ENCODE assay signal across 1 cellular context in the genomic region with DNA sequence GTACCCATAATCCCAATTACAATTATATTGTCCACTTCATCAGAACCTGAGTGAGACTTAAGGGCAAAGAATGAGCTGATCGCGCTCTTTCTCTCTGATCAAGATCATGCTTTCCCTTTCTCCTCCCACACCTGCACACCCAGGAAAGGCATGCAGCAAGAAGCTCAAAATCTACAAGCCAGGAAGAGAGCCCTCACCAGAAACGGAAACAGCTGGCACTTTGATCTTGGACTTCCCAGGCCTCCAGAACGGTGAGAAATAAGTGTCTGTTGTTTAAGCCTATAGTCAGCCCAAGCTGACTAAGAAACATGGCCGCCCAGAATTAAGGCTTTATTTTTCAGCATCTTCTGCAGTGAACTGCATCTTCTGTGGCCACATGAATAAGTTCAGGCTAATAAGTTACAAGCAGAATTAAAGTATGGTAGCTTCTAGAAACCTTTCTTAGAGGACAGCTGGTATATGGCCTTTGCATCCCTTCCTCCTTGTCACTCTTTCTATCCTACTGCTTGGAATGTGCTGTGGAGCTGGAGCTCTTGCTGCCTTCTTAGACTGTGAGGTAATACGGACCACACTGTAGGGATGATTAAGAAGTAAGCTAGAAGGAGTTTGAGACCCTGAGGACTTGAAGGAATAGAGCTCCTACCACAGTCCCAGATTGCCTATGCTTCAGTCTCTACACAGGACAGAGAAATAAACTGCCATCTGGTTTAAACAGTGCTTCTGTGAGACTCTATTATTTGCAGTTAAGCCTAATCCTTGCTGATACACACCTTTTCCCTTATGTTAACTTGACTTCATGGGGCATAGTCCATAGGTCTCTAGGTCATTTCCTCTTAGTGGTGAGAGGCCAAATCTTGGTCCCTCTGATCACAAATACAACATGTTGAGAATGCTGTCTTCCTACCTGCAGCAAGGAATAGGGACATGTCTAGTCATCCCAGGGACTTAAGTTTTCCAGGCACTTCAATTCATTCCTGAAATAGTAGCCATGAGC.
TF ChIP-seq lines count a peak whose summit lies in the region.

No MANE protein-coding gene starts in this region.

TF ChIP-seq in GM23338, 12 proteins besides CTCF, POLR2A, EP300 and RAD21:
- TF ChIP-seq, protein P1, sequence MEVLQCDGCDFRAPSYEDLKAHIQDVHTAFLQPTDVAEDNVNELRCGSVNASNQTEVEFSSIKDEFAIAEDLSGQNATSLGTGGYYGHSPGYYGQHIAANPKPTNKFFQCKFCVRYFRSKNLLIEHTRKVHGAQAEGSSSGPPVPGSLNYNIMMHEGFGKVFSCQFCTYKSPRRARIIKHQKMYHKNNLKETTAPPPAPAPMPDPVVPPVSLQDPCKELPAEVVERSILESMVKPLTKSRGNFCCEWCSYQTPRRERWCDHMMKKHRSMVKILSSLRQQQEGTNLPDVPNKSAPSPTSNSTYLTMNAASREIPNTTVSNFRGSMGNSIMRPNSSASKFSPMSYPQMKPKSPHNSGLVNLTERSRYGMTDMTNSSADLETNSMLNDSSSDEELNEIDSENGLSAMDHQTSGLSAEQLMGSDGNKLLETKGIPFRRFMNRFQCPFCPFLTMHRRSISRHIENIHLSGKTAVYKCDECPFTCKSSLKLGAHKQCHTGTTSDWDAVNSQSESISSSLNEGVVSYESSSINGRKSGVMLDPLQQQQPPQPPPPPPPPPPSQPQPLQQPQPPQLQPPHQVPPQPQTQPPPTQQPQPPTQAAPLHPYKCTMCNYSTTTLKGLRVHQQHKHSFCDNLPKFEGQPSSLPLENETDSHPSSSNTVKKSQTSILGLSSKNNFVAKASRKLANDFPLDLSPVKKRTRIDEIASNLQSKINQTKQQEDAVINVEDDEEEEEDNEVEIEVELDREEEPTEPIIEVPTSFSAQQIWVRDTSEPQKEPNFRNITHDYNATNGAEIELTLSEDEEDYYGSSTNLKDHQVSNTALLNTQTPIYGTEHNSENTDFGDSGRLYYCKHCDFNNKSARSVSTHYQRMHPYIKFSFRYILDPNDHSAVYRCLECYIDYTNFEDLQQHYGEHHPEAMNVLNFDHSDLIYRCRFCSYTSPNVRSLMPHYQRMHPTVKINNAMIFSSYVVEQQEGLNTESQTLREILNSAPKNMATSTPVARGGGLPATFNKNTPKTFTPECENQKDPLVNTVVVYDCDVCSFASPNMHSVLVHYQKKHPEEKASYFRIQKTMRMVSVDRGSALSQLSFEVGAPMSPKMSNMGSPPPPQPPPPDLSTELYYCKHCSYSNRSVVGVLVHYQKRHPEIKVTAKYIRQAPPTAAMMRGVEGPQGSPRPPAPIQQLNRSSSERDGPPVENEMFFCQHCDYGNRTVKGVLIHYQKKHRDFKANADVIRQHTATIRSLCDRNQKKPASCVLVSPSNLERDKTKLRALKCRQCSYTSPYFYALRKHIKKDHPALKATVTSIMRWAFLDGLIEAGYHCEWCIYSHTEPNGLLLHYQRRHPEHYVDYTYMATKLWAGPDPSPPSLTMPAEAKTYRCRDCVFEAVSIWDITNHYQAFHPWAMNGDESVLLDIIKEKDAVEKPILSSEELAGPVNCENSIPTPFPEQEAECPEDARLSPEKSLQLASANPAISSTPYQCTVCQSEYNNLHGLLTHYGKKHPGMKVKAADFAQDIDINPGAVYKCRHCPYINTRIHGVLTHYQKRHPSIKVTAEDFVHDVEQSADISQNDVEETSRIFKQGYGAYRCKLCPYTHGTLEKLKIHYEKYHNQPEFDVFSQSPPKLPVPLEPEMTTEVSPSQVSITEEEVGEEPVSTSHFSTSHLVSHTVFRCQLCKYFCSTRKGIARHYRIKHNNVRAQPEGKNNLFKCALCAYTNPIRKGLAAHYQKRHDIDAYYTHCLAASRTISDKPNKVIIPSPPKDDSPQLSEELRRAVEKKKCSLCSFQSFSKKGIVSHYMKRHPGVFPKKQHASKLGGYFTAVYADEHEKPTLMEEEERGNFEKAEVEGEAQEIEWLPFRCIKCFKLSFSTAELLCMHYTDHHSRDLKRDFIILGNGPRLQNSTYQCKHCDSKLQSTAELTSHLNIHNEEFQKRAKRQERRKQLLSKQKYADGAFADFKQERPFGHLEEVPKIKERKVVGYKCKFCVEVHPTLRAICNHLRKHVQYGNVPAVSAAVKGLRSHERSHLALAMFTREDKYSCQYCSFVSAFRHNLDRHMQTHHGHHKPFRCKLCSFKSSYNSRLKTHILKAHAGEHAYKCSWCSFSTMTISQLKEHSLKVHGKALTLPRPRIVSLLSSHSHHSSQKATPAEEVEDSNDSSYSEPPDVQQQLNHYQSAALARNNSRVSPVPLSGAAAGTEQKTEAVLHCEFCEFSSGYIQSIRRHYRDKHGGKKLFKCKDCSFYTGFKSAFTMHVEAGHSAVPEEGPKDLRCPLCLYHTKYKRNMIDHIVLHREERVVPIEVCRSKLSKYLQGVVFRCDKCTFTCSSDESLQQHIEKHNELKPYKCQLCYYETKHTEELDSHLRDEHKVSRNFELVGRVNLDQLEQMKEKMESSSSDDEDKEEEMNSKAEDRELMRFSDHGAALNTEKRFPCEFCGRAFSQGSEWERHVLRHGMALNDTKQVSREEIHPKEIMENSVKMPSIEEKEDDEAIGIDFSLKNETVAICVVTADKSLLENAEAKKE (CRISPR knock-in tag; IDR thresholded peaks at IDR 0.05): no peak
- TF ChIP-seq ZNF114 (CRISPR knock-in tag; IDR thresholded peaks at IDR 0.05) (no peak), ZNF331 (CRISPR knock-in tag; IDR thresholded peaks at IDR 0.05; ENCODE audit: low read depth) (no peak), EZH2phosphoT487 (IDR thresholded peaks at IDR 0.05; ENCODE audit: unreplicated experiment) (no peak), EZH2 (IDR thresholded peaks at IDR 0.05; ENCODE audit: low read depth, unreplicated experiment) (no peak), STAT1 (IDR thresholded peaks at IDR 0.05; ENCODE audit: unreplicated experiment) (no peak), NANOG (IDR thresholded peaks at IDR 0.05; ENCODE audit: borderline replicate concordance) (no peak), CREB1 (CRISPR knock-in tag; IDR thresholded peaks at IDR 0.05; ENCODE audit: low read depth) (no peak), JUNB (IDR thresholded peaks at IDR 0.05; ENCODE audit: unreplicated experiment) (no peak)
- TF ChIP-seq, protein P2, sequence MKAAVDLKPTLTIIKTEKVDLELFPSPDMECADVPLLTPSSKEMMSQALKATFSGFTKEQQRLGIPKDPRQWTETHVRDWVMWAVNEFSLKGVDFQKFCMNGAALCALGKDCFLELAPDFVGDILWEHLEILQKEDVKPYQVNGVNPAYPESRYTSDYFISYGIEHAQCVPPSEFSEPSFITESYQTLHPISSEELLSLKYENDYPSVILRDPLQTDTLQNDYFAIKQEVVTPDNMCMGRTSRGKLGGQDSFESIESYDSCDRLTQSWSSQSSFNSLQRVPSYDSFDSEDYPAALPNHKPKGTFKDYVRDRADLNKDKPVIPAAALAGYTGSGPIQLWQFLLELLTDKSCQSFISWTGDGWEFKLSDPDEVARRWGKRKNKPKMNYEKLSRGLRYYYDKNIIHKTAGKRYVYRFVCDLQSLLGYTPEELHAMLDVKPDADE (IDR thresholded peaks at IDR 0.05): no peak
- TF ChIP-seq, protein P3, sequence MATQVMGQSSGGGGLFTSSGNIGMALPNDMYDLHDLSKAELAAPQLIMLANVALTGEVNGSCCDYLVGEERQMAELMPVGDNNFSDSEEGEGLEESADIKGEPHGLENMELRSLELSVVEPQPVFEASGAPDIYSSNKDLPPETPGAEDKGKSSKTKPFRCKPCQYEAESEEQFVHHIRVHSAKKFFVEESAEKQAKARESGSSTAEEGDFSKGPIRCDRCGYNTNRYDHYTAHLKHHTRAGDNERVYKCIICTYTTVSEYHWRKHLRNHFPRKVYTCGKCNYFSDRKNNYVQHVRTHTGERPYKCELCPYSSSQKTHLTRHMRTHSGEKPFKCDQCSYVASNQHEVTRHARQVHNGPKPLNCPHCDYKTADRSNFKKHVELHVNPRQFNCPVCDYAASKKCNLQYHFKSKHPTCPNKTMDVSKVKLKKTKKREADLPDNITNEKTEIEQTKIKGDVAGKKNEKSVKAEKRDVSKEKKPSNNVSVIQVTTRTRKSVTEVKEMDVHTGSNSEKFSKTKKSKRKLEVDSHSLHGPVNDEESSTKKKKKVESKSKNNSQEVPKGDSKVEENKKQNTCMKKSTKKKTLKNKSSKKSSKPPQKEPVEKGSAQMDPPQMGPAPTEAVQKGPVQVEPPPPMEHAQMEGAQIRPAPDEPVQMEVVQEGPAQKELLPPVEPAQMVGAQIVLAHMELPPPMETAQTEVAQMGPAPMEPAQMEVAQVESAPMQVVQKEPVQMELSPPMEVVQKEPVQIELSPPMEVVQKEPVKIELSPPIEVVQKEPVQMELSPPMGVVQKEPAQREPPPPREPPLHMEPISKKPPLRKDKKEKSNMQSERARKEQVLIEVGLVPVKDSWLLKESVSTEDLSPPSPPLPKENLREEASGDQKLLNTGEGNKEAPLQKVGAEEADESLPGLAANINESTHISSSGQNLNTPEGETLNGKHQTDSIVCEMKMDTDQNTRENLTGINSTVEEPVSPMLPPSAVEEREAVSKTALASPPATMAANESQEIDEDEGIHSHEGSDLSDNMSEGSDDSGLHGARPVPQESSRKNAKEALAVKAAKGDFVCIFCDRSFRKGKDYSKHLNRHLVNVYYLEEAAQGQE (IDR thresholded peaks at IDR 0.05; ENCODE audit: unreplicated experiment): no peak
